ENCODE assay signal across 8 cellular contexts in the genomic region with DNA sequence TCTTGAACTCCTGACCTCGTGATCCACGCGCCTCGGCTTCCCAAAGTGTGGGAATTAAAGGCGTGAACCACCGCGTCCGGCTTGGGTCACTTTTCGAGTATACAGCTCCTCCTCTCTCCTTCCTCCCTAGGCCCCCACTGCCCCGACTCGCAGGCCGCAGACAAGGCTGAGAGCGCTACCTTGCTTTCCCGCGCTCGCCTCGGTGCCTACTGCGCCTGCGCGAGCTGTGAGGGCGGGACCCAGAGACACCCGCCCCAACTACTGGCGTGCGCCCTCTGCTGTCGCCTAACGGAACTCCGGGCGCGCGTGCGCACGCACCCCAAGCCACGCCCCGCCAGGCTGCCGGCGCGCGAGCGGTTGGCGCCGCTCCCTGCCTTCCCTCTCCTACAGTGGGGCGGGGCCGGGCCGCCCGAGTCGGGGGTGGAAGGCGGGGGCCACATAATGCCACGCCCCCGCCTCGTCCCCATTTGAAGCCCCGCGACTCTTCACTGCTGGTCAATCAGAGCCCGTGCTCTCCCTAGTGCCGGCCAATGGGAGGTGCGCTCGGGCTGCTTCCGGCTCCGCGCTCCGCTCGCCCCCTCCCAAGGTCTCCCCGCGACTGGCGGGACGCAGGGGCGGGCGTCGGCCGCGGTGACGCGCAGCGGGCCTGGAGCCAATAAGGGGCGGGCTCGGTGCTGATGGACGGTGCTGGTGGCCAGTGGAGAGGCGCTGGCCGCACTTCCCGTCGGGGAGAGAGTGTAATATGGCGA. TPM values are rescaled to one million over a fixed set of nuclear protein-coding genes. Genes with fewer than 3 reads are reported as not detected.
DNase-seq lines count a peak whose midpoint lies in the region; ATAC-seq and TF ChIP-seq lines count a peak whose summit lies in the region.

A gene (plus strand): TSS at position 730 of the 749 bp plus-strand sequence. CDS start 13 bp downstream, at position 743.

- no peaks in the 10 kb centered on the region; the same call in 1 of the 2 replicates for H3F3A ChIP-seq in GM23338 (replicated peaks; ENCODE audit: low read depth)

- no peaks in the 10 kb centered on the region for H3K9me2 ChIP-seq in GM23338 (ENCODE audit: insufficient read depth)

- no peaks in the 10 kb centered on the region; the same call in 1 of the 2 replicates for H3K36me3 ChIP-seq in GM23338 (ENCODE audit: insufficient read depth)

- peak; percentile 99 for DNase-seq in EL
- DNase-seq in GM23338 (ENCODE audit: low spot score): peak; percentile 99
- DNase-seq in LHCN-M2 (ENCODE audit: low read depth): peak; percentile 99
- peak; percentile 98 for DNase-seq in RPMI7951 (ENCODE audit: low read depth)
- DNase-seq in activated T-helper 1 cell treated with anti-CD3 and anti-CD28 coated beads, Interleukin-12 subunit alpha, Interleukin-12 subunit beta, Interleukin-2, Interleukin-4 antibody, amounts not matched to agents 30 ng/mL and 10 ng/mL and 1 ng/mL, durations not matched to agents 14 hours and 24 hours and 36 hours (ENCODE audit: low spot score): peak; percentile 99
- peak; percentile 100 for DNase-seq in fibroblast of gingiva (ENCODE audit: low read depth)
- DNase-seq in naive B cell: peak; percentile 99

- H3K9me3 Mint-ChIP-seq in GM23338 (no peaks in the 10 kb centered on the region; the same call in 2 of the 3 replicates), naive B cell (no peaks in the 10 kb centered on the region)
- H3K9me3 Mint-ChIP-seq in activated T-helper 1 cell treated with anti-CD3 and anti-CD28 coated beads, Interleukin-12 subunit alpha, Interleukin-12 subunit beta, Interleukin-2, Interleukin-4 antibody, amounts not matched to agents 30 ng/mL and 10 ng/mL and 1 ng/mL, durations not matched to agents 14 hours and 24 hours and 36 hours: no peaks in the 10 kb centered on the region
- H3K9me3 Mint-ChIP-seq in stimulated activated memory B cell treated with anti-CD40 and anti-IgM and Interleukin-4, amounts not matched to agents 10 μg/mL and 1 μg/mL and 100 μg/mL, for 72 hours: no peaks in the 10 kb centered on the region

- peak within 1 kb of the TSS; percentile 98 for H3K4me3 Mint-ChIP-seq in GM23338
- H3K4me3 Mint-ChIP-seq in activated T-helper 1 cell treated with anti-CD3 and anti-CD28 coated beads, Interleukin-12 subunit alpha, Interleukin-12 subunit beta, Interleukin-2, Interleukin-4 antibody, amounts not matched to agents 30 ng/mL and 10 ng/mL and 1 ng/mL, durations not matched to agents 14 hours and 24 hours and 36 hours: peak within 1 kb of the TSS; percentile 98
- H3K4me3 Mint-ChIP-seq in naive B cell: peak within 1 kb of the TSS; percentile 91 to 99 (median 98)
- H3K4me3 Mint-ChIP-seq in stimulated activated memory B cell treated with anti-CD40 and anti-IgM and Interleukin-4, amounts not matched to agents 10 μg/mL and 1 μg/mL and 100 μg/mL, for 72 hours: peak within 1 kb of the TSS; percentile 98

- H3K4me1 ChIP-seq in GM23338 (ENCODE audit: insufficient read depth): peaks cover 15% of the 10 kb centered on the region

- H3K27me3 Mint-ChIP-seq in GM23338 (ENCODE audit: insufficient read depth, low read depth, poor library complexity) (peaks cover 4% of the 10 kb centered on the region), naive B cell (no peaks in the 10 kb centered on the region)
- peaks cover 1% of the 10 kb centered on the region for H3K27me3 Mint-ChIP-seq in activated T-helper 1 cell treated with anti-CD3 and anti-CD28 coated beads, Interleukin-12 subunit alpha, Interleukin-12 subunit beta, Interleukin-2, Interleukin-4 antibody, amounts not matched to agents 30 ng/mL and 10 ng/mL and 1 ng/mL, durations not matched to agents 14 hours and 24 hours and 36 hours (ENCODE audit: insufficient read depth)
- no peaks in the 10 kb centered on the region for H3K27me3 Mint-ChIP-seq in stimulated activated memory B cell treated with anti-CD40 and anti-IgM and Interleukin-4, amounts not matched to agents 10 μg/mL and 1 μg/mL and 100 μg/mL, for 72 hours

- ATAC-seq in GM23338 (peak; percentile 93), naive B cell (ENCODE audit: low read depth in 2 of 2) (peak; percentile 88 to 90)
- peak; percentile 97 for ATAC-seq in stimulated activated memory B cell treated with anti-CD40 and anti-IgM and Interleukin-4, amounts not matched to agents 10 μg/mL and 1 μg/mL and 100 μg/mL, for 72 hours

- H2AFZ ChIP-seq in GM23338: peak within 1 kb of the TSS; percentile 81; the same call in 1 of the 2 replicates

- H4K20me1 ChIP-seq in GM23338 (replicated peaks; ENCODE audit: insufficient read depth): peaks cover 17% of the 10 kb centered on the region

- H3K4me1 Mint-ChIP-seq in GM23338: peaks cover 5% of the 10 kb centered on the region; the same call in 2 of the 3 replicates
- peaks cover 27% of the 10 kb centered on the region for H3K4me1 Mint-ChIP-seq in activated T-helper 1 cell treated with anti-CD3 and anti-CD28 coated beads, Interleukin-12 subunit alpha, Interleukin-12 subunit beta, Interleukin-2, Interleukin-4 antibody, amounts not matched to agents 30 ng/mL and 10 ng/mL and 1 ng/mL, durations not matched to agents 14 hours and 24 hours and 36 hours (ENCODE audit: low read depth)
- H3K4me1 Mint-ChIP-seq in naive B cell: peaks cover 26 to 45% (median 27%) of the 10 kb centered on the region in 3 donors
- H3K4me1 Mint-ChIP-seq in stimulated activated memory B cell treated with anti-CD40 and anti-IgM and Interleukin-4, amounts not matched to agents 10 μg/mL and 1 μg/mL and 100 μg/mL, for 72 hours: peaks cover 40% of the 10 kb centered on the region

- H3K36me3 Mint-ChIP-seq in GM23338 (ENCODE audit: low read depth) (peaks cover 10% of the 10 kb centered on the region), naive B cell (no peaks in the 10 kb centered on the region)
- peaks cover 25% of the 10 kb centered on the region for H3K36me3 Mint-ChIP-seq in activated T-helper 1 cell treated with anti-CD3 and anti-CD28 coated beads, Interleukin-12 subunit alpha, Interleukin-12 subunit beta, Interleukin-2, Interleukin-4 antibody, amounts not matched to agents 30 ng/mL and 10 ng/mL and 1 ng/mL, durations not matched to agents 14 hours and 24 hours and 36 hours (ENCODE audit: low read depth)
- peaks cover 24% of the 10 kb centered on the region for H3K36me3 Mint-ChIP-seq in stimulated activated memory B cell treated with anti-CD40 and anti-IgM and Interleukin-4, amounts not matched to agents 10 μg/mL and 1 μg/mL and 100 μg/mL, for 72 hours

- TF ChIP-seq CTCF in GM23338 (conservative IDR thresholded peaks at IDR 0.05; ENCODE audit: low read depth in 2 of 2): peak; percentile 56 to 79

- intact Hi-C loops in activated T-helper 1 cell treated with anti-CD3 and anti-CD28 coated beads, Interleukin-12 subunit alpha, Interleukin-12 subunit beta, Interleukin-2, Interleukin-4 antibody, amounts not matched to agents 30 ng/mL and 10 ng/mL and 1 ng/mL, durations not matched to agents 14 hours and 24 hours and 36 hours (cut with micrococcal nuclease): loop anchor here (1.0 to 2.0 kb wide), 13 partner anchors 8 to 986 kb away; a partner anchor contains a TSS

- H3K4me3 ChIP-seq in GM23338: peak within 1 kb of the TSS; percentile 100

- H3K79me2 ChIP-seq in GM23338 (replicated peaks; ENCODE audit: insufficient read depth): peaks cover 39% of the 10 kb centered on the region

- H3K4me2 ChIP-seq in GM23338: peak within 1 kb of the TSS; percentile 96

- H3K27ac ChIP-seq in GM23338 (ENCODE audit: low read depth): peak within 1 kb of the TSS; percentile 93

- peak within 1 kb of the TSS; percentile 99 for H3K27ac Mint-ChIP-seq in GM23338
- H3K27ac Mint-ChIP-seq in activated T-helper 1 cell treated with anti-CD3 and anti-CD28 coated beads, Interleukin-12 subunit alpha, Interleukin-12 subunit beta, Interleukin-2, Interleukin-4 antibody, amounts not matched to agents 30 ng/mL and 10 ng/mL and 1 ng/mL, durations not matched to agents 14 hours and 24 hours and 36 hours: peak within 1 kb of the TSS; percentile 95
- peak within 1 kb of the TSS; percentile 97 to 99 (median 98) for H3K27ac Mint-ChIP-seq in naive B cell
- peak within 1 kb of the TSS; percentile 95 for H3K27ac Mint-ChIP-seq in stimulated activated memory B cell treated with anti-CD40 and anti-IgM and Interleukin-4, amounts not matched to agents 10 μg/mL and 1 μg/mL and 100 μg/mL, for 72 hours

- H3K27me3 ChIP-seq in GM23338 (ENCODE audit: insufficient read depth): no peaks in the 10 kb centered on the region

TF ChIP-seq in GM23338, 12 proteins besides CTCF, POLR2A, EP300 and RAD21:
- TF ChIP-seq POLR2AphosphoS5 (IDR thresholded peaks at IDR 0.05; ENCODE audit: low read depth) (peak; percentile 56), CREB1 (CRISPR knock-in tag; IDR thresholded peaks at IDR 0.05; ENCODE audit: low read depth) (peak; percentile 96), EZH2 (IDR thresholded peaks at IDR 0.05; ENCODE audit: low read depth, unreplicated experiment) (no peak)

RNA-seq across cellular contexts. Expression of the gene that starts here (rescaled TPM):
- 49.7 and 59.5 TPM in 2 replicates for total RNA-seq in GM23338 (2014; rRNA removed; shearing (Covaris generic))
- polyA plus RNA-seq in GM23338 (2016; fragmentation: Nextera tagmentation; extraction: Ambion mirVana) (48.0 and 53.1 TPM in 2 replicates), naive B cell (ENCODE audit: low read depth in 6 of 6) (100 to 1,000 TPM in 5 of 6 donors, 10 to 100 TPM in 1; 98.8 to 134 (median 112) TPM)
- 76.9 and 78.5 TPM in 2 replicates for total RNA-seq in LHCN-M2 (2014; rRNA removed)
- polyA plus RNA-seq in LHCN-M2 (2012): 119 TPM
- total RNA-seq in RPMI7951 (2014; rRNA removed; shearing (Covaris generic)): 83.8 and 111 TPM in 2 replicates
- total RNA-seq in activated T-helper 1 cell treated with anti-CD3 and anti-CD28 coated beads, Interleukin-12 subunit alpha, Interleukin-12 subunit beta, Interleukin-2, Interleukin-4 antibody, amounts not matched to agents 30 ng/mL and 10 ng/mL and 1 ng/mL, durations not matched to agents 14 hours and 24 hours and 36 hours: 235 and 248 TPM in 2 replicates

Comparison
In these comparisons a context has a peak if more than half of its experiments do, and no peak if none do; other contexts are left out.
1. Peak in every context shown above with its lines: DNase-seq, ATAC-seq, H3K4me3 ChIP-seq and H3K27ac ChIP-seq.